Comparison of ENCODE assay signal across 1 cellular context in the genomic region with DNA sequence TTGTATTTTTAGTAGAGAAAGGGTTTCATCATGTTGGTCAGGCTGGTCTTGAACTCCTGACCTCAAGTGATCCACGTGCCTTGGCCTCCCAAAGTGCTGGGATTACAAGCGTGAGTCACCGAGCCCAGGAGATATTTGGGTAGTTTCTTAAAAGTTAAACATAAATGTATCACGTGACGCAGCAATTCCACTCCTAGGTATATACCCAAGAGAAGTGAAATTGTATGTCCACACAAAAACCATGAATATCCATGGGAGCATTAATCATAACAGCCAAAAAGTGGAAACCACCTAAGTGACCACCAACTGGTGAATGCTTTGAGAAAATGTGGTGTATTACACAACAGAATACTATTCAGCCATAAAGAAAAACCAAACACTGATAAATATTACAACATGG.
TF ChIP-seq lines count a peak whose summit lies in the region.

No MANE protein-coding gene starts in this region.

TF ChIP-seq in K562, 482 proteins besides CTCF, POLR2A, EP300 and RAD21 (continued from another document and continues in another):
- TF ChIP-seq, protein P1, sequence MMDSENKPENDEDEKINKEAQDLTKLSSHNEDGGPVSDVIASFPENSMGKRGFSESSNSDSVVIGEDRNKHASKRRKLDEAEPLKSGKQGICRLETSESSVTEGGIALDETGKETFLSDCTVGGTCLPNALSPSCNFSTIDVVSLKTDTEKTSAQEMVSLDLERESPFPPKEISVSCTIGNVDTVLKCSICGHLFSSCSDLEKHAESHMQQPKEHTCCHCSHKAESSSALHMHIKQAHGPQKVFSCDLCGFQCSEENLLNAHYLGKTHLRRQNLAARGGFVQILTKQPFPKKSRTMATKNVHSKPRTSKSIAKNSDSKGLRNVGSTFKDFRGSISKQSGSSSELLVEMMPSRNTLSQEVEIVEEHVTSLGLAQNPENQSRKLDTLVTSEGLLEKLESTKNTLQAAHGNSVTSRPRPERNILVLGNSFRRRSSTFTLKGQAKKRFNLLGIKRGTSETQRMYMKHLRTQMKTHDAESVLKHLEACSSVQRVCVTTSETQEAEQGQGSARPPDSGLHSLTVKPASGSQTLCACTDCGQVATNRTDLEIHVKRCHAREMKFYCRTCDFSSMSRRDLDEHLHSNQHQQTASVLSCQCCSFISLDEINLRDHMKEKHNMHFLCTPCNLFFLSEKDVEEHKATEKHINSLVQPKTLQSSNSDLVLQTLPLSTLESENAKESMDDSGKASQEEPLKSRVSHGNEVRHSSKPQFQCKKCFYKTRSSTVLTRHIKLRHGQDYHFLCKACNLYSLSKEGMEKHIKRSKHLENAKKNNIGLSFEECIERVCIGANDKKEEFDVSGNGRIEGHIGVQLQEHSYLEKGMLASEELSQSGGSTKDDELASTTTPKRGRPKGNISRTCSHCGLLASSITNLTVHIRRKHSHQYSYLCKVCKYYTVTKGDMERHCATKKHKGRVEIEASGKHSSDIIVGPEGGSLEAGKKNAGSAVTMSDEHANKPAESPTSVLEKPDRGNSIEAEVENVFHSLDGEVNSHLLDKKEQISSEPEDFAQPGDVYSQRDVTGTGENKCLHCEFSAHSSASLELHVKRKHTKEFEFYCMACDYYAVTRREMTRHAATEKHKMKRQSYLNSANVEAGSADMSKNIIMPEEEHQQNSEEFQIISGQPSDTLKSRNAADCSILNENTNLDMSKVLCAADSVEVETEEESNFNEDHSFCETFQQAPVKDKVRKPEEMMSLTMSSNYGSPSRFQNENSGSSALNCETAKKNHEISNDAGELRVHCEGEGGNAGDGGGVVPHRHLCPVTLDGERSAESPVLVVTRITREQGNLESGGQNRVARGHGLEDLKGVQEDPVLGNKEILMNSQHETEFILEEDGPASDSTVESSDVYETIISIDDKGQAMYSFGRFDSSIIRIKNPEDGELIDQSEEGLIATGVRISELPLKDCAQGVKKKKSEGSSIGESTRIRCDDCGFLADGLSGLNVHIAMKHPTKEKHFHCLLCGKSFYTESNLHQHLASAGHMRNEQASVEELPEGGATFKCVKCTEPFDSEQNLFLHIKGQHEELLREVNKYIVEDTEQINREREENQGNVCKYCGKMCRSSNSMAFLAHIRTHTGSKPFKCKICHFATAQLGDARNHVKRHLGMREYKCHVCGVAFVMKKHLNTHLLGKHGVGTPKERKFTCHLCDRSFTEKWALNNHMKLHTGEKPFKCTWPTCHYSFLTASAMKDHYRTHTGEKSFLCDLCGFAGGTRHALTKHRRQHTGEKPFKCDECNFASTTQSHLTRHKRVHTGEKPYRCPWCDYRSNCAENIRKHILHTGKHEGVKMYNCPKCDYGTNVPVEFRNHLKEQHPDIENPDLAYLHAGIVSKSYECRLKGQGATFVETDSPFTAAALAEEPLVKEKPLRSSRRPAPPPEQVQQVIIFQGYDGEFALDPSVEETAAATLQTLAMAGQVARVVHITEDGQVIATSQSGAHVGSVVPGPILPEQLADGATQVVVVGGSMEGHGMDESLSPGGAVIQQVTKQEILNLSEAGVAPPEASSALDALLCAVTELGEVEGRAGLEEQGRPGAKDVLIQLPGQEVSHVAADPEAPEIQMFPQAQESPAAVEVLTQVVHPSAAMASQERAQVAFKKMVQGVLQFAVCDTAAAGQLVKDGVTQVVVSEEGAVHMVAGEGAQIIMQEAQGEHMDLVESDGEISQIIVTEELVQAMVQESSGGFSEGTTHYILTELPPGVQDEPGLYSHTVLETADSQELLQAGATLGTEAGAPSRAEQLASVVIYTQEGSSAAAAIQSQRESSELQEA (IDR thresholded peaks at IDR 0.05; ENCODE audit: low read depth), result no peak
- TF ChIP-seq, protein P2, sequence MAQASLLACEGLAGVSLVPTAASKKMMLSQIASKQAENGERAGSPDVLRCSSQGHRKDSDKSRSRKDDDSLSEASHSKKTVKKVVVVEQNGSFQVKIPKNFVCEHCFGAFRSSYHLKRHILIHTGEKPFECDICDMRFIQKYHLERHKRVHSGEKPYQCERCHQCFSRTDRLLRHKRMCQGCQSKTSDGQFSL (CRISPR knock-in tag; IDR thresholded peaks at IDR 0.05), result no peak
- TF ChIP-seq, protein P2 (tag; IDR thresholded peaks at IDR 0.05), result 0 out of 4 replicates have a peak, but pooled peaks of 1 of the 2 experiments have one; percentile 8
- TF ChIP-seq ZBED1 (IDR thresholded peaks at IDR 0.05), result no peak
- TF ChIP-seq, protein P3, sequence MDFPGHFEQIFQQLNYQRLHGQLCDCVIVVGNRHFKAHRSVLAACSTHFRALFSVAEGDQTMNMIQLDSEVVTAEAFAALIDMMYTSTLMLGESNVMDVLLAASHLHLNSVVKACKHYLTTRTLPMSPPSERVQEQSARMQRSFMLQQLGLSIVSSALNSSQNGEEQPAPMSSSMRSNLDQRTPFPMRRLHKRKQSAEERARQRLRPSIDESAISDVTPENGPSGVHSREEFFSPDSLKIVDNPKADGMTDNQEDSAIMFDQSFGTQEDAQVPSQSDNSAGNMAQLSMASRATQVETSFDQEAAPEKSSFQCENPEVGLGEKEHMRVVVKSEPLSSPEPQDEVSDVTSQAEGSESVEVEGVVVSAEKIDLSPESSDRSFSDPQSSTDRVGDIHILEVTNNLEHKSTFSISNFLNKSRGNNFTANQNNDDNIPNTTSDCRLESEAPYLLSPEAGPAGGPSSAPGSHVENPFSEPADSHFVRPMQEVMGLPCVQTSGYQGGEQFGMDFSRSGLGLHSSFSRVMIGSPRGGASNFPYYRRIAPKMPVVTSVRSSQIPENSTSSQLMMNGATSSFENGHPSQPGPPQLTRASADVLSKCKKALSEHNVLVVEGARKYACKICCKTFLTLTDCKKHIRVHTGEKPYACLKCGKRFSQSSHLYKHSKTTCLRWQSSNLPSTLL (IDR thresholded peaks at IDR 0.05), result no peak
- TF ChIP-seq, protein P4, sequence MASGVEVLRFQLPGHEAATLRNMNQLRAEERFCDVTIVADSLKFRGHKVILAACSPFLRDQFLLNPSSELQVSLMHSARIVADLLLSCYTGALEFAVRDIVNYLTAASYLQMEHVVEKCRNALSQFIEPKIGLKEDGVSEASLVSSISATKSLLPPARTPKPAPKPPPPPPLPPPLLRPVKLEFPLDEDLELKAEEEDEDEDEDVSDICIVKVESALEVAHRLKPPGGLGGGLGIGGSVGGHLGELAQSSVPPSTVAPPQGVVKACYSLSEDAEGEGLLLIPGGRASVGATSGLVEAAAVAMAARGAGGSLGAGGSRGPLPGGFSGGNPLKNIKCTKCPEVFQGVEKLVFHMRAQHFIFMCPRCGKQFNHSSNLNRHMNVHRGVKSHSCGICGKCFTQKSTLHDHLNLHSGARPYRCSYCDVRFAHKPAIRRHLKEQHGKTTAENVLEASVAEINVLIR (CRISPR knock-in tag; IDR thresholded peaks at IDR 0.05), result no peak
- no peak for TF ChIP-seq DDX20 (tag; IDR thresholded peaks at IDR 0.05; ENCODE audit: low read depth)
- TF ChIP-seq BRD9 (IDR thresholded peaks at IDR 0.05; ENCODE audit: low read depth, partially characterized antibody), result no peak
- TF ChIP-seq, protein P5, sequence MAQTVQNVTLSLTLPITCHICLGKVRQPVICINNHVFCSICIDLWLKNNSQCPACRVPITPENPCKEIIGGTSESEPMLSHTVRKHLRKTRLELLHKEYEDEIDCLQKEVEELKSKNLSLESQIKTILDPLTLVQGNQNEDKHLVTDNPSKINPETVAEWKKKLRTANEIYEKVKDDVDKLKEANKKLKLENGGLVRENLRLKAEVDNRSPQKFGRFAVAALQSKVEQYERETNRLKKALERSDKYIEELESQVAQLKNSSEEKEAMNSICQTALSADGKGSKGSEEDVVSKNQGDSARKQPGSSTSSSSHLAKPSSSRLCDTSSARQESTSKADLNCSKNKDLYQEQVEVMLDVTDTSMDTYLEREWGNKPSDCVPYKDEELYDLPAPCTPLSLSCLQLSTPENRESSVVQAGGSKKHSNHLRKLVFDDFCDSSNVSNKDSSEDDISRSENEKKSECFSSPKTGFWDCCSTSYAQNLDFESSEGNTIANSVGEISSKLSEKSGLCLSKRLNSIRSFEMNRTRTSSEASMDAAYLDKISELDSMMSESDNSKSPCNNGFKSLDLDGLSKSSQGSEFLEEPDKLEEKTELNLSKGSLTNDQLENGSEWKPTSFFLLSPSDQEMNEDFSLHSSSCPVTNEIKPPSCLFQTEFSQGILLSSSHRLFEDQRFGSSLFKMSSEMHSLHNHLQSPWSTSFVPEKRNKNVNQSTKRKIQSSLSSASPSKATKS (CRISPR knock-in tag; IDR thresholded peaks at IDR 0.05), result no peak
- TF ChIP-seq, protein P6, sequence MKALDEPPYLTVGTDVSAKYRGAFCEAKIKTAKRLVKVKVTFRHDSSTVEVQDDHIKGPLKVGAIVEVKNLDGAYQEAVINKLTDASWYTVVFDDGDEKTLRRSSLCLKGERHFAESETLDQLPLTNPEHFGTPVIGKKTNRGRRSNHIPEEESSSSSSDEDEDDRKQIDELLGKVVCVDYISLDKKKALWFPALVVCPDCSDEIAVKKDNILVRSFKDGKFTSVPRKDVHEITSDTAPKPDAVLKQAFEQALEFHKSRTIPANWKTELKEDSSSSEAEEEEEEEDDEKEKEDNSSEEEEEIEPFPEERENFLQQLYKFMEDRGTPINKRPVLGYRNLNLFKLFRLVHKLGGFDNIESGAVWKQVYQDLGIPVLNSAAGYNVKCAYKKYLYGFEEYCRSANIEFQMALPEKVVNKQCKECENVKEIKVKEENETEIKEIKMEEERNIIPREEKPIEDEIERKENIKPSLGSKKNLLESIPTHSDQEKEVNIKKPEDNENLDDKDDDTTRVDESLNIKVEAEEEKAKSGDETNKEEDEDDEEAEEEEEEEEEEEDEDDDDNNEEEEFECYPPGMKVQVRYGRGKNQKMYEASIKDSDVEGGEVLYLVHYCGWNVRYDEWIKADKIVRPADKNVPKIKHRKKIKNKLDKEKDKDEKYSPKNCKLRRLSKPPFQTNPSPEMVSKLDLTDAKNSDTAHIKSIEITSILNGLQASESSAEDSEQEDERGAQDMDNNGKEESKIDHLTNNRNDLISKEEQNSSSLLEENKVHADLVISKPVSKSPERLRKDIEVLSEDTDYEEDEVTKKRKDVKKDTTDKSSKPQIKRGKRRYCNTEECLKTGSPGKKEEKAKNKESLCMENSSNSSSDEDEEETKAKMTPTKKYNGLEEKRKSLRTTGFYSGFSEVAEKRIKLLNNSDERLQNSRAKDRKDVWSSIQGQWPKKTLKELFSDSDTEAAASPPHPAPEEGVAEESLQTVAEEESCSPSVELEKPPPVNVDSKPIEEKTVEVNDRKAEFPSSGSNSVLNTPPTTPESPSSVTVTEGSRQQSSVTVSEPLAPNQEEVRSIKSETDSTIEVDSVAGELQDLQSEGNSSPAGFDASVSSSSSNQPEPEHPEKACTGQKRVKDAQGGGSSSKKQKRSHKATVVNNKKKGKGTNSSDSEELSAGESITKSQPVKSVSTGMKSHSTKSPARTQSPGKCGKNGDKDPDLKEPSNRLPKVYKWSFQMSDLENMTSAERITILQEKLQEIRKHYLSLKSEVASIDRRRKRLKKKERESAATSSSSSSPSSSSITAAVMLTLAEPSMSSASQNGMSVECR (CRISPR knock-in tag; IDR thresholded peaks at IDR 0.05), result no peak
- no peak for TF ChIP-seq RBM15 (IDR thresholded peaks at IDR 0.05; ENCODE audit: insufficient read depth, low read length)
- TF ChIP-seq, protein P7, sequence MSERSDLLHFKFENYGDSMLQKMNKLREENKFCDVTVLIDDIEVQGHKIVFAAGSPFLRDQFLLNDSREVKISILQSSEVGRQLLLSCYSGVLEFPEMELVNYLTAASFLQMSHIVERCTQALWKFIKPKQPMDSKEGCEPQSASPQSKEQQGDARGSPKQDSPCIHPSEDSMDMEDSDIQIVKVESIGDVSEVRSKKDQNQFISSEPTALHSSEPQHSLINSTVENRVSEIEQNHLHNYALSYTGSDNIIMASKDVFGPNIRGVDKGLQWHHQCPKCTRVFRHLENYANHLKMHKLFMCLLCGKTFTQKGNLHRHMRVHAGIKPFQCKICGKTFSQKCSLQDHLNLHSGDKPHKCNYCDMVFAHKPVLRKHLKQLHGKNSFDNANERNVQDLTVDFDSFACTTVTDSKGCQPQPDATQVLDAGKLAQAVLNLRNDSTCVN (CRISPR knock-in tag; IDR thresholded peaks at IDR 0.05), result no peak
- TF ChIP-seq TRIM24 (IDR thresholded peaks at IDR 0.05), result peak; percentile 70 to 86
- no peak for TF ChIP-seq ZC3H8 (IDR thresholded peaks at IDR 0.05)
- no peak for TF ChIP-seq CBFB (CRISPR knock-in tag; IDR thresholded peaks at IDR 0.05)
- no peak for TF ChIP-seq SMAD3 (CRISPR knock-in tag; conservative IDR thresholded peaks at IDR 0.05)
- TF ChIP-seq, protein P8, sequence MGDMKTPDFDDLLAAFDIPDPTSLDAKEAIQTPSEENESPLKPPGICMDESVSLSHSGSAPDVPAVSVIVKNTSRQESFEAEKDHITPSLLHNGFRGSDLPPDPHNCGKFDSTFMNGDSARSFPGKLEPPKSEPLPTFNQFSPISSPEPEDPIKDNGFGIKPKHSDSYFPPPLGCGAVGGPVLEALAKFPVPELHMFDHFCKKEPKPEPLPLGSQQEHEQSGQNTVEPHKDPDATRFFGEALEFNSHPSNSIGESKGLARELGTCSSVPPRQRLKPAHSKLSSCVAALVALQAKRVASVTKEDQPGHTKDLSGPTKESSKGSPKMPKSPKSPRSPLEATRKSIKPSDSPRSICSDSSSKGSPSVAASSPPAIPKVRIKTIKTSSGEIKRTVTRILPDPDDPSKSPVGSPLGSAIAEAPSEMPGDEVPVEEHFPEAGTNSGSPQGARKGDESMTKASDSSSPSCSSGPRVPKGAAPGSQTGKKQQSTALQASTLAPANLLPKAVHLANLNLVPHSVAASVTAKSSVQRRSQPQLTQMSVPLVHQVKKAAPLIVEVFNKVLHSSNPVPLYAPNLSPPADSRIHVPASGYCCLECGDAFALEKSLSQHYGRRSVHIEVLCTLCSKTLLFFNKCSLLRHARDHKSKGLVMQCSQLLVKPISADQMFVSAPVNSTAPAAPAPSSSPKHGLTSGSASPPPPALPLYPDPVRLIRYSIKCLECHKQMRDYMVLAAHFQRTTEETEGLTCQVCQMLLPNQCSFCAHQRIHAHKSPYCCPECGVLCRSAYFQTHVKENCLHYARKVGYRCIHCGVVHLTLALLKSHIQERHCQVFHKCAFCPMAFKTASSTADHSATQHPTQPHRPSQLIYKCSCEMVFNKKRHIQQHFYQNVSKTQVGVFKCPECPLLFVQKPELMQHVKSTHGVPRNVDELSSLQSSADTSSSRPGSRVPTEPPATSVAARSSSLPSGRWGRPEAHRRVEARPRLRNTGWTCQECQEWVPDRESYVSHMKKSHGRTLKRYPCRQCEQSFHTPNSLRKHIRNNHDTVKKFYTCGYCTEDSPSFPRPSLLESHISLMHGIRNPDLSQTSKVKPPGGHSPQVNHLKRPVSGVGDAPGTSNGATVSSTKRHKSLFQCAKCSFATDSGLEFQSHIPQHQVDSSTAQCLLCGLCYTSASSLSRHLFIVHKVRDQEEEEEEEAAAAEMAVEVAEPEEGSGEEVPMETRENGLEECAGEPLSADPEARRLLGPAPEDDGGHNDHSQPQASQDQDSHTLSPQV (IDR thresholded peaks at IDR 0.05), result peak; percentile 88
- 0 out of 2 replicates have a peak, but pooled peaks have one; percentile 38 for TF ChIP-seq FOXM1 (IDR thresholded peaks at IDR 0.05; ENCODE audit: low read depth)
- no peak for TF ChIP-seq FOXM1 (CRISPR knock-in tag; IDR thresholded peaks at IDR 0.05; ENCODE audit: low read depth)
- no peak for TF ChIP-seq RNF2 (IDR thresholded peaks at IDR 0.05)
- no peak for TF ChIP-seq RBM14 (IDR thresholded peaks at IDR 0.05; ENCODE audit: borderline replicate concordance, insufficient read depth, low read depth, low read length)
- TF ChIP-seq GTF2A2 (tag; IDR thresholded peaks at IDR 0.05), result no peak
- TF ChIP-seq CBX2 (IDR thresholded peaks at IDR 0.05; ENCODE audit: insufficient read depth, low read length, poor library complexity, severe bottlenecking), result no peak
- TF ChIP-seq PCBP1 (IDR thresholded peaks at IDR 0.05; ENCODE audit: low read depth, low read length, poor library complexity, severe bottlenecking), result no peak
- no peak for TF ChIP-seq MTA3 (IDR thresholded peaks at IDR 0.05; ENCODE audit: borderline replicate concordance)
- peak; percentile 86 for TF ChIP-seq CEBPB (tag; IDR thresholded peaks at IDR 0.05)
- no peak for TF ChIP-seq ELF2 (CRISPR knock-in tag; IDR thresholded peaks at IDR 0.05)
- TF ChIP-seq SPI1 (IDR thresholded peaks at IDR 0.05; ENCODE audit: borderline replicate concordance, low read depth, low read length), result no peak
- TF ChIP-seq NFE2L1 (tag; IDR thresholded peaks at IDR 0.05; ENCODE audit: borderline replicate concordance, low read depth), result no peak
